ENCODE assay signal across 16 cellular contexts in the genomic region with DNA sequence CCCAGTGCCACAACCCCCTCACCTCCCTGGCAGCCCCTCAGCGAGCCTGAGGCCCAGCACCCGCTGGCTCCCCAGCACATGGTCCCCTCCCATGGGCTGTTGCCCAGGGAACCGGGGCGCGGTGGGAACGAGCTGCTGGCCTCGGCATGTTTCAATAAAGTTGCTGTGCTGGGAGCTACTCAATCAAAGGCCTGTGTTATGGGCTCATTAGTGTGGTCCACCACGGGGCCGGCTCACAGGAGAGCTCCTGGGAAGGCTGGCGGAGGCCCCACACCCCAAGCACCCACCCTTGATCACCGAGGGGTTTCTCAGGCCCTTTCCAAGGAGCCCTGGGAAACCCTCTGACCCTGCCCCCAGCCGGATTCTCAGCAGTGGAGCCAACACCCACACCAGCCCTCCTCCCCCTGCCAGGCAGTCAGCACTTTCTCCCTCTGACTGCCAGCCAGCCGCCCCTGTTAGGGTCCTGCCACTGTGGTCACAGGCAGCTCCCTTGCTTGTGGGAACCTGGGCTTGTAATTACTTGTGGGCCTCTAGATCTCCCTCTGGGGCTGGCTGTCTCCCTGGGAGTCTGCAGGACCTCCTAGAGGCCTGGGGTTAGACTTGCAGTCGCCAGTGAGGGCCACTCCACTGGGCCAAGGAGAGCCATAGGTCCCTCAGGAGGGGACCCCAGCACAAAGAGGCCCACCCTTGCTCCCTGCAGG. TPM values are rescaled to one million over a fixed set of nuclear protein-coding genes. Genes with fewer than 3 reads are reported as not detected.
DNase-seq lines count a peak whose midpoint lies in the region; ATAC-seq and TF ChIP-seq lines count a peak whose summit lies in the region.
"Had no signal": no experiment of that assay in that cellular context is flagged by ENCODE, and none has a peak within 500 bp of the region (broad histone marks: within the 10 kb centered on the region; RNA-seq: fewer than 3 reads in every experiment).

No MANE protein-coding gene starts in this region.

- WGBS in endodermal cell (ENCODE audit: insufficient coverage in 1 of 2, insufficient read length in 1 of 2), 2 experiments = 91 to 98% methylated on average over 8 to 14 of the region's 14 CpGs
- WGBS in body of pancreas, 2 donors = 87% methylated on average over 6 to 14 of the region's 14 CpGs

- H3K4me3 Mint-ChIP-seq in GM23338 = no peak overlapping the region
- no peak overlapping the region for H3K4me3 Mint-ChIP-seq in endodermal cell
- H3K4me3 Mint-ChIP-seq: activated naive CD8-positive, alpha-beta T cell treated with anti-CD3 and anti-CD28 coated beads, Interleukin-2, amount 10 ng/mL, durations not matched to agents 7 days and 5 days; IgD-negative memory B cell had no signal

- ATAC-seq in GM23338 (no peak), body of pancreas (no peak), HG03571 (IDR thresholded peaks at IDR 0.05; ENCODE audit: unreplicated experiment) (no peak)

- DNase-seq in GM23338 (ENCODE audit: low spot score) = no peak
- DNase-seq in endodermal cell = peak; percentile 51
- no peak for DNase-seq in body of pancreas
- no peak for DNase-seq in DMS53 treated with DMSO at 0.1 percent for 48 hours (lab: John Stamatoyannopoulos, UW; ENCODE audit: unreplicated experiment)
- no peak for DNase-seq in activated CD4-positive, CD25-positive, alpha-beta regulatory T cell treated with anti-CD3 and anti-CD28 coated beads, Interleukin-2, amount 50 U/mL, for 72 hours
- DNase-seq: activated CD8-positive, alpha-beta memory T cell treated with anti-CD3 and anti-CD28 coated beads, Interleukin-2, amount 50 U/mL, for 4 hours; activated naive CD8-positive, alpha-beta T cell treated with anti-CD3 and anti-CD28 coated beads, Interleukin-2, amount 10 ng/mL, durations not matched to agents 7 days and 5 days; cortex of kidney; GF-D8; NCI-H1092 treated with DMSO at 0.1 percent for 48 hours; NCI-H345; stimulated activated CD4-positive, alpha-beta T cell treated with anti-CD3 and anti-CD28 coated beads, Interleukin-1b, Interleukin-23, amount 100 ng/mL, for 48 hours had no signal

- TF ChIP-seq POLR2A in body of pancreas (IDR thresholded peaks at IDR 0.05) = no peak

- H3K9me3 ChIP-seq in endodermal cell (ENCODE audit: control insufficient read depth, low read length) = no peaks in the 10 kb centered on the region
- H3K9me3 ChIP-seq in mucosa of rectum (ENCODE audit: control insufficient read depth in 2 of 2, low read length in 2 of 2) = no peaks in the 10 kb centered on the region
- no peaks in the 10 kb centered on the region for H3K9me3 ChIP-seq in body of pancreas

- H3K27me3 Mint-ChIP-seq in GM23338 (ENCODE audit: insufficient read depth, low read depth, poor library complexity) (peaks cover 11% of the 10 kb centered on the region), endodermal cell (ENCODE audit: insufficient read depth) (no peaks in the 10 kb centered on the region)
- H3K27me3 Mint-ChIP-seq: activated naive CD8-positive, alpha-beta T cell treated with anti-CD3 and anti-CD28 coated beads, Interleukin-2, amount 10 ng/mL, durations not matched to agents 7 days and 5 days; IgD-negative memory B cell had no signal

- H3K27ac ChIP-seq in GM23338 (ENCODE audit: low read depth) (no peak overlapping the region), endodermal cell (ENCODE audit: low read depth, low read length) (peak overlapping the region; percentile 44), mucosa of rectum (ENCODE audit: low read depth in 2 of 2, low read length in 2 of 2) (peak overlapping the region; percentile 25 to 43), skin epidermis (peak overlapping the region in 11 of 21 experiments; percentile 5 to 76 (median 47)), body of pancreas (no peak overlapping the region)

- H3K9ac ChIP-seq in endodermal cell (ENCODE audit: extremely low read depth, low read length, poor library complexity, severe bottlenecking) (no peak overlapping the region), mucosa of rectum (ENCODE audit: low read depth in 1 of 2, low read length in 2 of 2) (no peak overlapping the region)

- H3K4me3 ChIP-seq in GM23338 = no peak overlapping the region
- no peak overlapping the region for H3K4me3 ChIP-seq in endodermal cell (ENCODE audit: low read length)
- H3K4me3 ChIP-seq in mucosa of rectum (ENCODE audit: low read length in 2 of 2) = no peak overlapping the region
- no peak overlapping the region for H3K4me3 ChIP-seq in skin epidermis
- H3K4me3 ChIP-seq in body of pancreas = no peak overlapping the region

- no peaks in the 10 kb centered on the region for H3K9me2 ChIP-seq in GM23338 (ENCODE audit: insufficient read depth)

- H2AFZ ChIP-seq in GM23338 = no peak overlapping the region

- intact Hi-C loops in body of pancreas (cut with DNase I) = no loop called here

- H3K27me3 ChIP-seq in GM23338 (ENCODE audit: insufficient read depth) (no peaks in the 10 kb centered on the region), endodermal cell (ENCODE audit: control insufficient read depth, insufficient read depth, low read length, poor library complexity, severe bottlenecking) (no peaks in the 10 kb centered on the region), mucosa of rectum (ENCODE audit: control insufficient read depth in 2 of 2, insufficient read depth in 2 of 2, low read length in 2 of 2) (no peaks in the 10 kb centered on the region), body of pancreas (no peaks in the 10 kb centered on the region)

- H3K79me2 ChIP-seq in GM23338 (replicated peaks; ENCODE audit: insufficient read depth) = no peaks in the 10 kb centered on the region

- H3K36me3 Mint-ChIP-seq in GM23338 (ENCODE audit: low read depth) (no peaks in the 10 kb centered on the region; the same call in 1 of the 3 replicates), endodermal cell (ENCODE audit: low read depth) (peaks cover 15% of the 10 kb centered on the region)

- H3K4me1 Mint-ChIP-seq in GM23338 (peaks cover 35% of the 10 kb centered on the region), endodermal cell (peaks cover 12% of the 10 kb centered on the region)
- H3K4me1 Mint-ChIP-seq: IgD-negative memory B cell had no signal

- H3F3A ChIP-seq in GM23338 (replicated peaks; ENCODE audit: low read depth) = no peaks in the 10 kb centered on the region

- H4K20me1 ChIP-seq in GM23338 (replicated peaks; ENCODE audit: insufficient read depth) = no peaks in the 10 kb centered on the region

- no peak for TF ChIP-seq CTCF in GM23338 (conservative IDR thresholded peaks at IDR 0.05; ENCODE audit: low read depth in 2 of 2)
- no peak for TF ChIP-seq CTCF in endodermal cell (conservative IDR thresholded peaks at IDR 0.05)
- TF ChIP-seq CTCF in body of pancreas (IDR thresholded peaks at IDR 0.05) = no peak

- peak overlapping the region; percentile 44; the same call in 1 of the 2 replicates for H3K27ac Mint-ChIP-seq in GM23338
- peak overlapping the region; percentile 74 for H3K27ac Mint-ChIP-seq in endodermal cell
- H3K27ac Mint-ChIP-seq: activated naive CD8-positive, alpha-beta T cell treated with anti-CD3 and anti-CD28 coated beads, Interleukin-2, amount 10 ng/mL, durations not matched to agents 7 days and 5 days; IgD-negative memory B cell had no signal

- H3K9me3 Mint-ChIP-seq in GM23338 = no peaks in the 10 kb centered on the region
- peaks cover 1% of the 10 kb centered on the region for H3K9me3 Mint-ChIP-seq in endodermal cell
- H3K9me3 Mint-ChIP-seq: activated naive CD8-positive, alpha-beta T cell treated with anti-CD3 and anti-CD28 coated beads, Interleukin-2, amount 10 ng/mL, durations not matched to agents 7 days and 5 days; IgD-negative memory B cell had no signal

- H3K4me2 ChIP-seq in GM23338 = no peak overlapping the region

- H3K36me3 ChIP-seq in GM23338 (ENCODE audit: insufficient read depth) (no peaks in the 10 kb centered on the region), endodermal cell (ENCODE audit: control insufficient read depth, insufficient read depth, low read length) (peaks cover 26% of the 10 kb centered on the region), mucosa of rectum (ENCODE audit: control insufficient read depth in 2 of 2, insufficient read depth in 2 of 2, low read length in 2 of 2) (peaks cover 5 to 15% of the 10 kb centered on the region in 2 donors), body of pancreas (replicated peaks in 1 of 2; ENCODE audit: insufficient read depth in 1 of 2, low read depth in 2 of 2) (peaks cover 0 to 3% of the 10 kb centered on the region in 2 donors)

- H3K4me1 ChIP-seq in GM23338 (ENCODE audit: insufficient read depth) (peaks cover 3% of the 10 kb centered on the region; the same call in 1 of the 2 replicates), endodermal cell (ENCODE audit: control insufficient read depth, insufficient read depth, low read length) (no peaks in the 10 kb centered on the region), mucosa of rectum (ENCODE audit: control insufficient read depth in 2 of 2, insufficient read depth in 2 of 2, low read length in 2 of 2) (peaks cover 19 to 20% of the 10 kb centered on the region in 2 donors), body of pancreas (peaks cover 8% of the 10 kb centered on the region)

TF ChIP-seq in GM23338, 12 proteins besides CTCF, POLR2A, EP300 and RAD21 (continues in another document):
- no peak for TF ChIP-seq CREB1 (CRISPR knock-in tag; IDR thresholded peaks at IDR 0.05; ENCODE audit: low read depth)

RNA-seq across cellular contexts. Expression of gene TRIM8, which starts 24.8 kb away (rescaled TPM):
- total RNA-seq in GM23338 (2014; rRNA removed; shearing (Covaris generic)) = 33.4 and 36.7 TPM in 2 replicates
- 15.1 and 20.2 TPM in 2 replicates for polyA plus RNA-seq in GM23338 (2016; fragmentation: Nextera tagmentation; extraction: Ambion mirVana)
- 10 to 100 TPM; 27.7 to 32.7 TPM for total RNA-seq in endodermal cell
- 55.6 TPM for polyA plus RNA-seq in endodermal cell (2013, experiment 1 of 2)
- polyA plus RNA-seq in endodermal cell (2013, experiment 2 of 2) = 46.3 TPM
- total RNA-seq in body of pancreas = 100 to 1,000 TPM; 121 to 156 TPM

Comparison
In these comparisons a context has a peak if more than half of its experiments do, and no peak if none do; other contexts are left out.
1. H3K27ac ChIP-seq: peak in endodermal cell (single experiment), mucosa of rectum (2 of 2) and skin epidermis (11 of 21); none in GM23338 (single experiment) and body of pancreas (0 of 4).